In the genomic region with DNA sequence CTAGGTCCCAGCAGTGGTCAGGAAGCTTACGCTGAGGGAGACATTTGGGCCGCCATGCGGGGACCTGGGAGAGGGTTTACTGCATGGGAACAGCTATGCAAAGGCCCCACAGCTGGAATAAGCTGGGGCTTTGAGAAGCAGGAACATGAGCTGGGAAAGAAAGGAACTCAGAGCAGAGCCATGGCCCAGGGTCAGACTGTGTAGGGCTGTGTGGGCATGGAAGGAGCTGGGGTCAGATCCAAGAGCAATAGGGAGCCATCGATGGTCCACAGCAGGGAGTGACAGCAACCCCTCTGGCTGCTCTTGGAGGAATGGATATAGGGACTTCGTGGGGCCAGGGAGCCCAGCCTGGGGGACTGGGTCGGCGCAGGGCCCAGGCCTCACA, we compare ENCODE assay signal across 1 cellular context.
TF ChIP-seq lines count a peak whose summit lies in the region.

No MANE protein-coding gene starts in this region.

TF ChIP-seq in K562, 482 proteins besides CTCF, POLR2A, EP300 and RAD21:
- TF ChIP-seq PML (IDR thresholded peaks at IDR 0.05; ENCODE audit: low read length): no peak
- no peak for TF ChIP-seq ZNF436 (CRISPR knock-in tag; IDR thresholded peaks at IDR 0.05)
- peak; percentile 51 for TF ChIP-seq ZFP36 (IDR thresholded peaks at IDR 0.05; ENCODE audit: low read depth, low read length, partially characterized antibody)
- no peak for TF ChIP-seq CEBPB (tag; IDR thresholded peaks at IDR 0.05)
- TF ChIP-seq ZNF184 (CRISPR knock-in tag; IDR thresholded peaks at IDR 0.05): no peak
- no peak for TF ChIP-seq LEF1 (IDR thresholded peaks at IDR 0.05)
- TF ChIP-seq, protein P1, sequence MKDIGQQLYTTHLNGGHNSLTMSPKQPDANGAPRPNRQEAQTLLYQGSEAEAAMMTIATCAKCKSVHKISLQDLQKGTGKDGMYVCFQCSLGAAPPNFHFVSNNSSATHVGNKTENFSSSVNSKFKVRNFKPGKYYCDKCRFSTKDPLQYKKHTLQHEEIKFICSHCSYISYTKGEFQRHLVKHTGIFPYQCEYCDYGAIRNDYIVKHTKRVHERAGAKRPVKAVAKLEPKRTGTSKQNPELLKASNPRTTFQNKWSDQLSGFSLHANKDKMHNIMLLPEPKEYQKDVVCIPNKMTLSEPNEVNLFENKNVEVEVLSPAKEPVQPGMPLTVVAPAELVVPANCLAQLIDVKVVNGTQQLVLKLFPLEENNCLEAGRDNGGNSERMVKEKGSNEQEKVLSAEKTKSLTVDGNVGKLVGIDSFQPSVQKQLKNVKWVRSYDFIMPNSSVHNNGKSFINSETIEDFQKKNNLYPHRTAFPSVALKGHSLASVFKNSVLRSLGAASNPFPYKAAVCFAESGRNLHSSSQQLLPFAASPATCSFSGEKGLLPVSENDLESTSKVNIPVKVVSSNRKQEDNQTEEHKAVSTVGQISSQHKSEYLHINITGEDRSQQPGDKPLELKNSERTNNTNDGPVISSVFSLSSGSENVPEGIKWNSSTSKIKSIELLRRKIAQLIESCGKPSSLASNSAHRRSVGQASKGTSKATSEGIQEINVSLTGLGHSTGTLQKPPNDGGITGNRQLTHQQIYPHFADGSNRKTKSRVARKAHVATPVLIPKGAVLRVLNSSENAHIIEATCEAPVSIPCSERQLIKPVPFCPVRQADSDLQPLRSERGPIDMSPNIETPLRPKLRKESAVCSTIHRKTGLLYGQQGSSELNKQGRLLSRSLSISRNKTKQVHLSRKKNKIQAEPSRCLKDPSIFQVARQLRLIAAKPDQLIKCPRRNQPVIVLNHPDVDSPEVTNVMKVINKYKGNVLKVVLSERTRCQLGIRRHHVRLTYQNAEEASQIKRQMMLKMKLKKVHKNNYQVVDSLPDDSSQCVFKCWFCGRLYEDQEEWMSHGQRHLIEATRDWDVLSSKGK (CRISPR knock-in tag; IDR thresholded peaks at IDR 0.05): no peak
TF ChIP-seq in K562: peak in this region for 1.
